ENCODE assay signal across 19 cellular contexts in the genomic region with DNA sequence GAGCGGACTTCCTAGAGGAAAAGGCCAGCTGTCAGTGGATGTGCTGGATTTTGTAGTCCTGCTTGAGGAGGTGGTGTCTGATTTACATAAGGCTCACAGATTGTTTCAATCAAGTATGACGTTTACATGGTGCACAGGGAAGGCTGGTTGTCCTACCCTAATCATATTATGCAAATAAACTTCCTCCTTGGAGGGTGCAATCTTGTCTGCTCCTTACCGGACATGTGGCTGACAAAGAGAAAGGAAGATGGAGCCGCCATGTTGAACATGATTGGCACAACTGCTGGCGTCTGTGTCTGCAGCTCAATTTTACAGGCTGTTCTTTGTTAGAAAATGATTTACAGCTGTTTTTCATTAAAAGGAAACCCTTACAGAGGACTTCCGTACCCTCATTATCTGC.
DNase-seq lines count a peak whose midpoint lies in the region; ATAC-seq, FAIRE-seq and TF ChIP-seq lines count a peak whose summit lies in the region.
"Had no signal": no experiment of that assay in that cellular context is flagged by ENCODE, and none has a peak within 500 bp of the region (broad histone marks: within the 10 kb centered on the region; RNA-seq: fewer than 3 reads in every experiment).

No MANE protein-coding gene starts in this region.

- H3K4me3 ChIP-seq in A673 (ENCODE audit: low read depth, low read length, poor library complexity, severe bottlenecking) (no peak overlapping the region), BE2C (ENCODE audit: low read depth, low read length) (no peak overlapping the region), OCI-LY1 (ENCODE audit: low read depth, low read length, poor library complexity, severe bottlenecking) (no peak overlapping the region), MG63 (no peak overlapping the region), small intestine (ENCODE audit: low read depth in 1 of 2, low read length in 2 of 2) (no peak overlapping the region)

- intact Hi-C loops in A673 (cut with micrococcal nuclease; ENCODE audit: unreplicated experiment) = no loop called here

- H3K9me2 ChIP-seq in OCI-LY1 (ENCODE audit: low read depth, low read length) = no peaks in the 10 kb centered on the region

- H3K27ac ChIP-seq in A673 (ENCODE audit: low read depth, low read length, poor library complexity, severe bottlenecking) = peak overlapping the region; percentile 78
- H3K27ac ChIP-seq in OCI-LY1 (ENCODE audit: low read depth, low read length, poor library complexity, severe bottlenecking) = no peak overlapping the region
- H3K27ac ChIP-seq in small intestine (ENCODE audit: low read depth in 1 of 2, low read length in 1 of 2) = no peak overlapping the region
- H3K27ac ChIP-seq: C4-2B had no signal

- DNase-seq in A673 (ENCODE audit: low spot score) = peak; percentile 91
- peak; percentile 12 for DNase-seq in BE2C
- DNase-seq in fibroblast of gingiva (ENCODE audit: low read depth) = peak; percentile 16
- DNase-seq in MG63 = no peak
- DNase-seq in small intestine = no peak
- DNase-seq: ACHN; CD8-positive, alpha-beta memory T cell; EL; GF-D8; H9; NCI-H1092; NCI-H1694 treated with DMSO at 0.1 percent for 48 hours; NCI-H2081 treated with DMSO at 0.1 percent for 48 hours; NCI-H2171 treated with DMSO at 0.1 percent for 48 hours; NCI-H524 treated with DMSO at 0.1 percent for 48 hours; SIG-M5 had no signal

- FAIRE-seq in small intestine (lab: Jason Lieb, UNC) = no peak

- H3K9me3 ChIP-seq in A673 (ENCODE audit: low read depth, low read length, poor library complexity, severe bottlenecking) = no peaks in the 10 kb centered on the region
- H3K9me3 ChIP-seq in BE2C = no peaks in the 10 kb centered on the region
- H3K9me3 ChIP-seq in OCI-LY1 (ENCODE audit: low read length) = no peaks in the 10 kb centered on the region
- H3K9me3 ChIP-seq in MG63 = no peaks in the 10 kb centered on the region
- no peaks in the 10 kb centered on the region for H3K9me3 ChIP-seq in small intestine (ENCODE audit: control insufficient read depth, low read depth)

- H3K27me3 ChIP-seq in A673 (replicated peaks; ENCODE audit: insufficient read depth, low read depth, low read length, poor library complexity) = no peaks in the 10 kb centered on the region
- no peaks in the 10 kb centered on the region for H3K27me3 ChIP-seq in BE2C
- H3K27me3 ChIP-seq in OCI-LY1 (ENCODE audit: insufficient read depth, low read length) = no peaks in the 10 kb centered on the region
- H3K27me3 ChIP-seq in MG63 = no peaks in the 10 kb centered on the region
- no peaks in the 10 kb centered on the region for H3K27me3 ChIP-seq in small intestine (ENCODE audit: control insufficient read depth in 2 of 2, insufficient read depth in 2 of 2, low read length in 2 of 2)

- CTCF ChIA-PET in A673 (lab: Charles Lee) = no interaction called here

- TF ChIP-seq CTCF in A673 (conservative IDR thresholded peaks at IDR 0.05; ENCODE audit: low read depth, low read length) = no peak
- no peak for TF ChIP-seq CTCF in BE2C (IDR thresholded peaks at IDR 0.05; ENCODE audit: low read depth, low read length)
- TF ChIP-seq CTCF in OCI-LY1 (IDR thresholded peaks at IDR 0.05; ENCODE audit: low read length) = no peak

- H3K79me2 ChIP-seq in OCI-LY1 (ENCODE audit: insufficient read depth, low read length) = no peaks in the 10 kb centered on the region

- BruUV-seq in A673 (replicated peaks; lab: Mats Ljungman, UMichigan) = no TSS peak

- no peak for ATAC-seq in GM19455 (IDR thresholded peaks at IDR 0.05; ENCODE audit: unreplicated experiment)

- H4K20me1 ChIP-seq in OCI-LY1 (ENCODE audit: insufficient read depth, low read length) = no peaks in the 10 kb centered on the region

- H3K4me1 ChIP-seq in A673 (ENCODE audit: insufficient read depth, low read length, poor library complexity, severe bottlenecking) (peaks cover 9% of the 10 kb centered on the region), BE2C (peaks cover 5% of the 10 kb centered on the region; the same call in 1 of the 2 replicates), OCI-LY1 (ENCODE audit: insufficient read depth, low read length, severe bottlenecking) (no peaks in the 10 kb centered on the region), small intestine (ENCODE audit: control insufficient read depth in 2 of 2, insufficient read depth in 1 of 2, low read depth in 1 of 2, low read length in 1 of 2) (no peaks in the 10 kb centered on the region)

- POLR2A ChIA-PET in A673 (lab: Charles Lee; ENCODE audit: low non-redundant PET) = no interaction called here

- WGBS in small intestine, 3 donors = 64 to 73% (median 71%) methylated on average over 6 of the region's 6 CpGs

- H3K4me2 ChIP-seq in OCI-LY1 (ENCODE audit: low read length) = no peak overlapping the region

- H2AFZ ChIP-seq in OCI-LY1 (ENCODE audit: low read length) = peak overlapping the region; percentile 81; the same call in 1 of the 2 replicates

- no peaks in the 10 kb centered on the region for H3K36me3 ChIP-seq in A673 (ENCODE audit: insufficient read depth, low read length, poor library complexity, severe bottlenecking)
- H3K36me3 ChIP-seq in BE2C = no peaks in the 10 kb centered on the region
- H3K36me3 ChIP-seq in OCI-LY1 (ENCODE audit: insufficient read depth, low read length) = no peaks in the 10 kb centered on the region
- H3K36me3 ChIP-seq in MG63 = no peaks in the 10 kb centered on the region
- H3K36me3 ChIP-seq in small intestine (ENCODE audit: control insufficient read depth in 2 of 2, insufficient read depth in 2 of 2, low read length in 2 of 2) = no peaks in the 10 kb centered on the region

- H3F3A ChIP-seq in OCI-LY1 (ENCODE audit: insufficient read depth, low read length) = peaks cover 4% of the 10 kb centered on the region; the same call in 1 of the 2 replicates

- H3K9ac ChIP-seq in OCI-LY1 (ENCODE audit: low read length) = no peak overlapping the region

Comparison
In these comparisons a context has a peak if more than half of its experiments do, and no peak if none do; other contexts are left out.
1. DNase-seq: peak in A673 (single experiment), BE2C (single experiment) and fibroblast of gingiva (single experiment); none in MG63 (single experiment) and small intestine (single experiment).